In genomic region chr9:37066139-37066725, GRCh38 we compare ENCODE assay signal across 15 cellular contexts. TPM values are rescaled to one million over a fixed set of nuclear protein-coding genes. Genes with fewer than 3 reads are reported as not detected.
DNase-seq lines count a peak whose midpoint lies in the region; ATAC-seq, FAIRE-seq and TF ChIP-seq lines count a peak whose summit lies in the region.
"Had no signal": no experiment of that assay in that cellular context is flagged by ENCODE, and none has a peak within 500 bp of the region (broad histone marks: within the 10 kb centered on the region; RNA-seq: fewer than 3 reads in every experiment).

No MANE protein-coding gene starts in this region.

- no peak for FAIRE-seq in GM12891 (lab: Jason Lieb, UNC)

- TSS peak; percentile 86 for BruUV-seq in OCI-LY7 (replicated peaks; lab: Mats Ljungman, UMichigan)

- no peaks in the 10 kb centered on the region for H3K36me3 Mint-ChIP-seq in osteocyte (ENCODE audit: unreplicated experiment)

- H3K27ac ChIP-seq in OCI-LY7 (ENCODE audit: low read depth, low read length, poor library complexity, severe bottlenecking): peak overlapping the region; percentile 95
- H3K27ac ChIP-seq: foreskin keratinocyte, SK-N-MC had no signal

- H3K4me1 Mint-ChIP-seq in osteocyte (ENCODE audit: unreplicated experiment): no peaks in the 10 kb centered on the region

- H3K27me3 Mint-ChIP-seq in osteocyte (ENCODE audit: unreplicated experiment): peaks cover 67% of the 10 kb centered on the region

- peak overlapping the region; percentile 22; the same call in 1 of the 2 replicates for H2AFZ ChIP-seq in OCI-LY7 (ENCODE audit: low read length)

- 0 out of 2 replicates have a peak, but pooled peaks cover 6% of the 10 kb centered on the region for H3K9me3 ChIP-seq in OCI-LY7 (ENCODE audit: low read length)

- H3K4me3 Mint-ChIP-seq in osteocyte (ENCODE audit: unreplicated experiment): no peak overlapping the region

- H3K27ac Mint-ChIP-seq in osteocyte (ENCODE audit: unreplicated experiment): no peak overlapping the region

- no peaks in the 10 kb centered on the region for H4K20me1 ChIP-seq in OCI-LY7 (ENCODE audit: insufficient read depth, low read length)

- intact Hi-C loops in OCI-LY7 (cut with micrococcal nuclease; ENCODE audit: unreplicated experiment): no loop called here

- peaks cover 72% of the 10 kb centered on the region for H3K4me1 ChIP-seq in OCI-LY7 (ENCODE audit: insufficient read depth, low read length, poor library complexity, severe bottlenecking)
- H3K4me1 ChIP-seq: foreskin keratinocyte had no signal

- H3K36me3 ChIP-seq in OCI-LY7 (ENCODE audit: insufficient read depth, low read length): no peaks in the 10 kb centered on the region

- TF ChIP-seq POLR2A in GM12891 (IDR thresholded peaks at IDR 0.05; ENCODE audit: low read depth, low read length): no peak

- H3K79me2 ChIP-seq in OCI-LY7 (ENCODE audit: insufficient read depth, low read depth, low read length): no peaks in the 10 kb centered on the region

- DNase-seq in GM12891 (ENCODE audit: insufficient read length, low spot score): peak; percentile 11
- DNase-seq in OCI-LY7 (ENCODE audit: low spot score): peak; percentile 95
- no peak for DNase-seq in dermis blood vessel endothelial cell
- DNase-seq in osteocyte (ENCODE audit: extremely low spot score, unreplicated experiment): no peak
- no peak for DNase-seq in SHP77 (lab: John Stamatoyannopoulos, UW)
- no peak for DNase-seq in amygdala (lab: John Stamatoyannopoulos, UW)
- DNase-seq: activated CD4-positive, CD25-positive, alpha-beta regulatory T cell treated with anti-CD3 and anti-CD28 coated beads, Interleukin-2, amount 50 U/mL, for 72 hours; activated T-cell treated with anti-CD3 and anti-CD28 coated beads, Interleukin-2, amount 50 U/mL, for 1 hour; anterior cingulate cortex; foreskin keratinocyte; NCI-H1694; NCI-H748 treated with DMSO at 0.1 percent for 48 hours had no signal

- CTCF ChIA-PET in OCI-LY7 (lab: Charles Lee; ENCODE audit: unreplicated experiment): no interaction called here

- no peaks in the 10 kb centered on the region for H3K9me2 ChIP-seq in OCI-LY7 (ENCODE audit: insufficient read depth, low read length)

- peak overlapping the region; percentile 84 for H3K4me2 ChIP-seq in OCI-LY7 (ENCODE audit: low read length)

- POLR2A ChIA-PET in OCI-LY7 (lab: Charles Lee): interaction anchor here (0.6 to 1.8 kb wide), 13 partner anchors 8 to 132 kb away, joined by 3 to 11 read pairs (median 4); no protein-coding TSS in a partner anchor

- peak; percentile 91 for ATAC-seq in GM19395 (IDR thresholded peaks at IDR 0.05; ENCODE audit: unreplicated experiment)
- peak; percentile 53 for ATAC-seq in HG02981 (IDR thresholded peaks at IDR 0.05; ENCODE audit: unreplicated experiment)
- ATAC-seq: foreskin keratinocyte had no signal

- no peaks in the 10 kb centered on the region for H3K9me3 Mint-ChIP-seq in osteocyte (ENCODE audit: unreplicated experiment)

- TF ChIP-seq CTCF in OCI-LY7 (conservative IDR thresholded peaks at IDR 0.05; ENCODE audit: low read length) (no peak), osteocyte (IDR thresholded peaks at IDR 0.05) (no peak)

- H3K4me3 ChIP-seq in OCI-LY7 (ENCODE audit: low read depth, low read length, poor library complexity, severe bottlenecking): peak overlapping the region; percentile 52
- H3K4me3 ChIP-seq: SK-N-MC had no signal

TF ChIP-seq in GM12891, 5 proteins besides CTCF, POLR2A, EP300 and RAD21:
- TF ChIP-seq POU2F2 (IDR thresholded peaks at IDR 0.05; ENCODE audit: low read depth, low read length) (no peak), POLR2AphosphoS5 (IDR thresholded peaks at IDR 0.05; ENCODE audit: low read depth, low read length) (no peak), PAX5 (IDR thresholded peaks at IDR 0.05; ENCODE audit: insufficient read depth, low read length, severe bottlenecking) (no peak), SPI1 (IDR thresholded peaks at IDR 0.05; ENCODE audit: low read depth, low read length) (peak; percentile 96), TAF1 (IDR thresholded peaks at IDR 0.05; ENCODE audit: low read depth, low read length) (no peak)
TF ChIP-seq in GM12891: peak in this region for 1.

RNA-seq across cellular contexts. Expression of gene PAX5, which starts 32.2 kb away (rescaled TPM):
- 43.1 TPM for polyA plus RNA-seq in GM12891 (2012; ENCODE audit: low read depth, missing spikeins)
- total RNA-seq in OCI-LY7 (2014; rRNA removed; shearing (Covaris generic)): 50.4 and 62.5 TPM in 2 replicates
- total RNA-seq in OCI-LY7 (2022) (141 and 148 TPM in 2 replicates), dermis blood vessel endothelial cell (not detected in 2 replicates), osteocyte (not detected in 2 replicates)
- polyA plus RNA-seq: foreskin keratinocyte had no signal

RNA-seq across cellular contexts. Expression of gene ZCCHC7, which starts 54.1 kb away (rescaled TPM):
- polyA plus RNA-seq in GM12891 (2012; ENCODE audit: low read depth, missing spikeins): 43.5 TPM
- 108 and 110 TPM in 2 replicates for total RNA-seq in OCI-LY7 (2014; rRNA removed; shearing (Covaris generic))
- total RNA-seq in OCI-LY7 (2022): 76.4 and 101 TPM in 2 replicates
- 10.8 and 17.9 TPM in 2 replicates for total RNA-seq in dermis blood vessel endothelial cell
- 22.8 and 27.1 TPM in 2 replicates for total RNA-seq in osteocyte

Comparison
In these comparisons a context has a peak if more than half of its experiments do, and no peak if none do; other contexts are left out.
1. DNase-seq: peak in GM12891 (single experiment) and OCI-LY7 (single experiment); none in dermis blood vessel endothelial cell (single experiment), osteocyte (single experiment), SHP77 (0 of 2) and amygdala (0 of 56).
2. RNA of gene PAX5, which starts 32.2 kb away (total RNA-seq): 50.4 to 148 TPM in OCI-LY7; not detected in osteocyte and not detected in dermis blood vessel endothelial cell; every median in the first group is over 10 times any median in the second.